15 cellular contexts compared by ENCODE assay signal in genomic region chr10:75887981-75888380, GRCh38.
DNase-seq lines count a peak whose midpoint lies in the region; ATAC-seq and TF ChIP-seq lines count a peak whose summit lies in the region.
"Had no signal": no experiment of that assay in that cellular context is flagged by ENCODE, and none has a peak within 500 bp of the region (broad histone marks: within the 10 kb centered on the region; RNA-seq: fewer than 3 reads in every experiment).

No MANE protein-coding gene starts in this region.

- H3K4me1 ChIP-seq in breast epithelium: no peaks in the 10 kb centered on the region
- no peaks in the 10 kb centered on the region for H3K4me1 ChIP-seq in mammary epithelial cell (ENCODE audit: insufficient read depth, low read length)
- H3K4me1 ChIP-seq in mesendoderm (ENCODE audit: control insufficient read depth, low read depth, low read length): no peaks in the 10 kb centered on the region

- no peak overlapping the region for H3K23ac ChIP-seq in mesendoderm (ENCODE audit: low read length)

- H2AK5ac ChIP-seq in mesendoderm (ENCODE audit: low read length): no peak overlapping the region

- H2AFZ ChIP-seq in mammary epithelial cell (ENCODE audit: low read depth, low read length): no peak overlapping the region
- H2AFZ ChIP-seq: GM23338 had no signal

- H4K20me1 ChIP-seq in mammary epithelial cell (ENCODE audit: insufficient read depth, low read length): no peaks in the 10 kb centered on the region

- dilution Hi-C loops in mammary epithelial cell (cut with HindIII; ENCODE audit: low sequenced_read_pairs): no loop called here

- no peak overlapping the region for H2BK120ac ChIP-seq in mesendoderm (ENCODE audit: low read depth, low read length)

- H3K27me3 ChIP-seq in breast epithelium: no peaks in the 10 kb centered on the region
- H3K27me3 ChIP-seq in mammary epithelial cell (ENCODE audit: insufficient read depth, low read length): no peaks in the 10 kb centered on the region
- H3K27me3 ChIP-seq in mesendoderm (ENCODE audit: insufficient read depth, low read length, poor library complexity): no peaks in the 10 kb centered on the region

- no peak overlapping the region for H4K5ac ChIP-seq in mesendoderm (ENCODE audit: low read length)

- H3K9me3 ChIP-seq in breast epithelium: no peaks in the 10 kb centered on the region
- H3K9me3 ChIP-seq in mammary epithelial cell (replicated peaks; ENCODE audit: insufficient read depth, low read length): no peaks in the 10 kb centered on the region

- no peak for TF ChIP-seq CTCF in breast epithelium (IDR thresholded peaks at IDR 0.05)
- no peak for TF ChIP-seq CTCF in mammary epithelial cell (conservative IDR thresholded peaks at IDR 0.05 in 1 of 2, IDR thresholded peaks at IDR 0.05 in 1 of 2; ENCODE audit: extremely low read depth in 1 of 2, insufficient read depth in 1 of 2, low read depth in 1 of 2, low read length in 2 of 2)

- H3K56ac ChIP-seq in mesendoderm (ENCODE audit: low read length): no peak overlapping the region

- H3K79me2 ChIP-seq in mammary epithelial cell (ENCODE audit: insufficient read depth, low read length): no peaks in the 10 kb centered on the region
- H3K79me2 ChIP-seq in mesendoderm (ENCODE audit: control insufficient read depth, insufficient read depth, low read length): no peaks in the 10 kb centered on the region

- ATAC-seq in HG02840 (IDR thresholded peaks at IDR 0.05; ENCODE audit: low FRiP score, unreplicated experiment): no peak
- ATAC-seq: CD8-positive, alpha-beta T cell; GM23338 had no signal

- no peak overlapping the region for H2BK5ac ChIP-seq in mesendoderm (ENCODE audit: low read length)

- no peak overlapping the region for H4K8ac ChIP-seq in mesendoderm (ENCODE audit: low read depth, low read length)

- H3K18ac ChIP-seq in mesendoderm (ENCODE audit: low read length): no peak overlapping the region

- H3K4me3 ChIP-seq in breast epithelium (no peak overlapping the region), mammary epithelial cell (replicated peaks in 1 of 3; ENCODE audit: insufficient read depth in 1 of 3, low read depth in 2 of 3, low read length in 3 of 3) (no peak overlapping the region), mesendoderm (ENCODE audit: low read length) (no peak overlapping the region)
- H3K4me3 ChIP-seq: GM23338 had no signal

- no peak for TF ChIP-seq POLR2A in breast epithelium (IDR thresholded peaks at IDR 0.05)

- DNase-seq in NCI-H1092 treated with DMSO at 0.1 percent for 48 hours (lab: John Stamatoyannopoulos, UW): peak; percentile 40
- DNase-seq in NCI-H1092 (lab: John Stamatoyannopoulos, UW): no peak
- no peak for DNase-seq in breast epithelium (ENCODE audit: low spot score in 2 of 2)
- DNase-seq in mammary epithelial cell: no peak
- DNase-seq in mesendoderm: no peak
- DNase-seq in NCI-H1694 treated with DMSO at 0.1 percent for 48 hours (lab: John Stamatoyannopoulos, UW): no peak
- no peak for DNase-seq in SHP77 (lab: John Stamatoyannopoulos, UW)
- DNase-seq: CD8-positive, alpha-beta T cell; DMS153; DMS79 treated with DMSO at 0.1 percent for 48 hours; EL; H7 had no signal

- peak overlapping the region; percentile 21 for H3K4ac ChIP-seq in mesendoderm (ENCODE audit: low read depth, low read length)

- WGBS in mammary epithelial cell (ENCODE audit: low coverage, missing lambda C conversion rate): 46% methylated on average over 8 of the region's 8 CpGs
- WGBS in mesendoderm (ENCODE audit: extremely low coverage, insufficient coverage, low lambda C conversion rate): no CpG with 5 or more reads among the region's 8 CpGs

- BruUV-seq in mammary epithelial cell (replicated peaks; lab: Mats Ljungman, UMichigan): no TSS peak

- H3K9ac ChIP-seq in mammary epithelial cell (ENCODE audit: insufficient read depth, low read length) (no peak overlapping the region), mesendoderm (ENCODE audit: low read length) (no peak overlapping the region)

- in situ Hi-C loops in mammary epithelial cell (cut with MboI; ENCODE audit: low sequenced_read_pairs in 2 of 2): no loop called here

- H3K79me1 ChIP-seq in mesendoderm (ENCODE audit: low read length): no peaks in the 10 kb centered on the region

- intact Hi-C loops in breast epithelium (cut with DNase I; ENCODE audit: low total_unique reads) (no loop called here), mammary epithelial cell (cut with micrococcal nuclease) (no loop called here)

- H3K27ac ChIP-seq in breast epithelium: peak overlapping the region; percentile 59 to 60
- no peak overlapping the region for H3K27ac ChIP-seq in mammary epithelial cell (ENCODE audit: insufficient read depth, low read depth, low read length)
- H3K27ac ChIP-seq in mesendoderm (ENCODE audit: low read depth, low read length): no peak overlapping the region
- H3K27ac ChIP-seq: 22Rv1 had no signal

- H3K36me3 ChIP-seq in breast epithelium (no peaks in the 10 kb centered on the region), mammary epithelial cell (ENCODE audit: insufficient read depth, low read length) (no peaks in the 10 kb centered on the region), mesendoderm (ENCODE audit: control insufficient read depth, insufficient read depth, low read length) (no peaks in the 10 kb centered on the region)

- H3K4me2 ChIP-seq in mammary epithelial cell (ENCODE audit: insufficient read depth, low read depth, low read length) (no peak overlapping the region), mesendoderm (ENCODE audit: low read length) (no peak overlapping the region)
- H3K4me2 ChIP-seq: GM23338 had no signal

- CTCF ChIA-PET in mammary epithelial cell (lab: Charles Lee; ENCODE audit: low non-redundant PET): no interaction called here

- H2BK15ac ChIP-seq in mesendoderm (replicated peaks; ENCODE audit: low read depth): no peak overlapping the region

Comparison
In these comparisons a context has a peak if more than half of its experiments do, and no peak if none do; other contexts are left out.
1. H3K27ac ChIP-seq: peak in breast epithelium (2 of 2); none in mammary epithelial cell (single experiment) and mesendoderm (single experiment).